ENCODE assay signal across 8 cellular contexts in the genomic region with DNA sequence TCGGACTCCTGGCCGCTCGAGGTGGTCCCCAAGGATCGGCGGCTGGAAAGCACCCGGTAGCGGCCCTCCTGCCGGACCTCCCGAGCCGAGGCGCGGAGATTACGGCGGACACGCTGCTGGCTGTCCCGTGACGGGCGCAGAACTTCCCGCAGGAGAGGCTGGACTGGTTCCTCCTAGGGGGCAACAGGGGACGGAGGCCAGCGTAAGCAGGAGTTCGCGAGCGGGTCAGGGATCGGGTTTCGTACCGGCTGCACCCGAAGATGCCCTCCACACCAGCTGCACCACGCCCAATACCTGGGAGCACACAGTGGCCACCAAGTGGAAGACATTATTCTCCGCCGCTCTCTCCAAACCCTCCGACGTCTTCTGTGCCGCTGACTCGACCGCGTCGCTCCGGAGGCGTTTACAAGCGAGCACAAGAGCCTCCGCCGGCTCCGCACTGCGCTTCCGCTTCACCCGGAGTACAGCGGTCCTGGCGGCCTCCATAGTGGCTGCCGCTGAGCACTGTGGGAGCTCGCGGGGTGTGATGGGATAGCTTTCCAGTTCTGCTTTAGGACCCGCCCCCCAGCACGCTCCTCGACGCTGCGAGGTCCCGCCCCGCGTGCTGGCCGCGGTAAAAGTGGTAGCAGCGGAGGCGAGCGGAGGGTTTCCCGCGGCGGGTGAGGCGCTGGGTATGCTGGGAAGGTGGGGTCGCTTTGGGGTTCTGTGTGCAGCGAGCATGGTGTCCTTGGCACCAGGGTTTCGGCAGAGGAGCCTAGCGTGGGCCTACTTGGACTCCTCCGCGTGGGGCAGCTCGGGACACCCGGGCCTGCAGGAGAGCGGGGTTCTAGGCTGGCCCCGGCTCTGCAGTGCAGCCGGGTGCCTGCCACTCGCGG. TPM values are rescaled to one million over a fixed set of nuclear protein-coding genes. Genes with fewer than 3 reads are reported as not detected.
A peak's percentile ranks its signal among the peaks of the same experiment; 100 is the strongest.
DNase-seq lines count a peak whose midpoint lies in the region; ATAC-seq, FAIRE-seq and TF ChIP-seq lines count a peak whose summit lies in the region.

A gene with protein sequence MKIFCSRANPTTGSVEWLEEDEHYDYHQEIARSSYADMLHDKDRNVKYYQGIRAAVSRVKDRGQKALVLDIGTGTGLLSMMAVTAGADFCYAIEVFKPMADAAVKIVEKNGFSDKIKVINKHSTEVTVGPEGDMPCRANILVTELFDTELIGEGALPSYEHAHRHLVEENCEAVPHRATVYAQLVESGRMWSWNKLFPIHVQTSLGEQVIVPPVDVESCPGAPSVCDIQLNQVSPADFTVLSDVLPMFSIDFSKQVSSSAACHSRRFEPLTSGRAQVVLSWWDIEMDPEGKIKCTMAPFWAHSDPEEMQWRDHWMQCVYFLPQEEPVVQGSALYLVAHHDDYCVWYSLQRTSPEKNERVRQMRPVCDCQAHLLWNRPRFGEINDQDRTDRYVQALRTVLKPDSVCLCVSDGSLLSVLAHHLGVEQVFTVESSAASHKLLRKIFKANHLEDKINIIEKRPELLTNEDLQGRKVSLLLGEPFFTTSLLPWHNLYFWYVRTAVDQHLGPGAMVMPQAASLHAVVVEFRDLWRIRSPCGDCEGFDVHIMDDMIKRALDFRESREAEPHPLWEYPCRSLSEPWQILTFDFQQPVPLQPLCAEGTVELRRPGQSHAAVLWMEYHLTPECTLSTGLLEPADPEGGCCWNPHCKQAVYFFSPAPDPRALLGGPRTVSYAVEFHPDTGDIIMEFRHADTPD (plus strand): TSS at position 579 of the 875 bp plus-strand sequence. CDS start 4,961 bp downstream, outside the sequence.
A gene (minus strand): TSS at position 506 of the 875 bp plus-strand sequence. CDS start 20 bp downstream, at position 486.

- intact Hi-C loops in left ventricle myocardium superior (cut with micrococcal nuclease) (loop anchor here (5.0 kb wide), 1 partner anchor 43 kb away; no protein-coding TSS in a partner anchor), psoas muscle (cut with DNase I) (loop anchor here (5.0 to 10.0 kb wide), 2 partner anchors 48 to 236 kb away; a partner anchor contains a TSS)

- DNase-seq in NCI-H187 (lab: John Stamatoyannopoulos, UW) (peak; percentile 21 to 64), T-helper 17 cell (peak; percentile 83 to 90 (median 89)), amygdala (lab: John Stamatoyannopoulos, UW) (peak; percentile 35 to 93 (median 83)), left ventricle myocardium superior (peak; percentile 94), psoas muscle (peak; percentile 91 to 94), urothelium cell line (ENCODE audit: low spot score) (peak; percentile 98)

- 0% methylated on average over 81 to 82 of the region's 82 CpGs for WGBS in psoas muscle, 3 donors

- peaks cover 29% of the 10 kb centered on the region for H3K4me1 Mint-ChIP-seq in T-helper 17 cell

- ATAC-seq in GM18502 (IDR thresholded peaks at IDR 0.05; ENCODE audit: poor library complexity, unreplicated experiment) (peak; percentile 97), HG02943 (IDR thresholded peaks at IDR 0.05; ENCODE audit: low read depth, unreplicated experiment) (peak; percentile 97), T-helper 17 cell (peak; percentile 97), left ventricle myocardium superior (peak; percentile 100), psoas muscle (peak; percentile 98 to 99 (median 99))

- H3K27ac ChIP-seq in psoas muscle: peak within 1 kb of the TSS; percentile 94

- no peak for FAIRE-seq in urothelium cell line (lab: Jason Lieb, UNC)

- TF ChIP-seq CTCF in psoas muscle (IDR thresholded peaks at IDR 0.05): peak; percentile 21

- H3K36me3 Mint-ChIP-seq in T-helper 17 cell (ENCODE audit: low read depth): peaks cover 3% of the 10 kb centered on the region

- peak within 1 kb of the TSS; percentile 93 for H3K27ac Mint-ChIP-seq in T-helper 17 cell

- H3K4me1 ChIP-seq in psoas muscle: peaks cover 31% of the 10 kb centered on the region

- peak within 1 kb of the TSS; percentile 96 for H3K4me3 Mint-ChIP-seq in T-helper 17 cell

- H3K36me3 ChIP-seq in psoas muscle (ENCODE audit: insufficient read depth in 1 of 2, low read depth in 1 of 2): peaks cover 8 to 62% of the 10 kb centered on the region in 2 donors

- H3K9me3 ChIP-seq in T-helper 17 cell (ENCODE audit: control insufficient read depth, low read length, poor library complexity, severe bottlenecking): no peaks in the 10 kb centered on the region
- H3K9me3 ChIP-seq in psoas muscle: no peaks in the 10 kb centered on the region

- H3K27me3 Mint-ChIP-seq in T-helper 17 cell: no peaks in the 10 kb centered on the region

- H3K27me3 ChIP-seq in psoas muscle (ENCODE audit: insufficient read depth in 3 of 3, low read length in 2 of 3): no peaks in the 10 kb centered on the region

- peak within 1 kb of the TSS; percentile 96 for H3K4me3 ChIP-seq in psoas muscle

RNA-seq across cellular contexts. Expression of the first gene that starts in this region (rescaled TPM):
- total RNA-seq in T-helper 17 cell: 10 to 100 TPM; 55.2 to 59.4 TPM
- total RNA-seq in left ventricle myocardium superior: 30.9 TPM
- 10 to 100 TPM; 19.9 to 31.4 (median 26.6) TPM for total RNA-seq in psoas muscle
- polyA plus RNA-seq in psoas muscle: 10 to 100 TPM; 18.9 to 45.1 (median 20.4) TPM

RNA-seq across cellular contexts. Expression of the second gene that starts in this region (rescaled TPM):
- total RNA-seq in T-helper 17 cell (10 to 100 TPM; 35.3 to 36.0 TPM), left ventricle myocardium superior (14.2 TPM), psoas muscle (10 to 100 TPM in 2 of 4 donors, 1 to 10 TPM in 2; 7.9 to 12.6 (median 9.9) TPM)
- polyA plus RNA-seq in psoas muscle: 10 to 100 TPM in 1 of 3 donors, 1 to 10 TPM in 2; 5.8 to 16.3 (median 9.5) TPM

Comparison
In these comparisons a context has a peak if more than half of its experiments do, and no peak if none do; other contexts are left out.
1. Peak in every context shown above with its lines: DNase-seq, ATAC-seq, H3K4me3 ChIP-seq and H3K27ac ChIP-seq.
2. DNase-seq: peak in every context shown above with its lines; median percentile 98 in urothelium cell line; 94 in left ventricle myocardium superior; 92 in psoas muscle; 89 in T-helper 17 cell; 83 in amygdala; 42 in NCI-H187.